In the genomic region with DNA sequence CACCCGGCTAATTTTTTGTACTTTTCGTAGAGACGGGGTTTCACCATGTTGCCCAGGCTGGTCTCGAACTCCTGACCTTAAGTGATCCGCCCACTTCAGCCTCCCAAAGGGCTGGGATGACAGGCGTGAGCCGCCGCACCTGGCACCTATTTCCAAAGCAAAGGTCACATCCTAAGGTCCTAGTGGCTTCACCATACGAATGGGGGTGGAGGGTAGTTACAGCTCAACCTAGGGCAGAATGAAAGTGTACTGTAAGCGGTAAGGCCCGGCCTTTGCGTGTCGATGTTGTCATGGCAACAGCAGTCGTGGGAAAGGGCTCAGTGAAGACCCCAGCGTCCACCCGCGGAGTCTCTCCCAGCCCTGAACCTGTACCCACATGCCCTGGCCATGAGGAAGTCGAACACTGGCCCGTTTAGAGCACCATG, we compare ENCODE assay signal across 2 cellular contexts.
TF ChIP-seq lines count a peak whose summit lies in the region.

No MANE protein-coding gene starts in this region.

TF ChIP-seq in GM12878, 131 proteins besides CTCF, POLR2A, EP300 and RAD21:
- peak; percentile 82 for TF ChIP-seq BMI1 (IDR thresholded peaks at IDR 0.05; ENCODE audit: borderline replicate concordance)
- no peak for TF ChIP-seq JUND (IDR thresholded peaks at IDR 0.05; ENCODE audit: low read depth, low read length)
- TF ChIP-seq, protein P1, sequence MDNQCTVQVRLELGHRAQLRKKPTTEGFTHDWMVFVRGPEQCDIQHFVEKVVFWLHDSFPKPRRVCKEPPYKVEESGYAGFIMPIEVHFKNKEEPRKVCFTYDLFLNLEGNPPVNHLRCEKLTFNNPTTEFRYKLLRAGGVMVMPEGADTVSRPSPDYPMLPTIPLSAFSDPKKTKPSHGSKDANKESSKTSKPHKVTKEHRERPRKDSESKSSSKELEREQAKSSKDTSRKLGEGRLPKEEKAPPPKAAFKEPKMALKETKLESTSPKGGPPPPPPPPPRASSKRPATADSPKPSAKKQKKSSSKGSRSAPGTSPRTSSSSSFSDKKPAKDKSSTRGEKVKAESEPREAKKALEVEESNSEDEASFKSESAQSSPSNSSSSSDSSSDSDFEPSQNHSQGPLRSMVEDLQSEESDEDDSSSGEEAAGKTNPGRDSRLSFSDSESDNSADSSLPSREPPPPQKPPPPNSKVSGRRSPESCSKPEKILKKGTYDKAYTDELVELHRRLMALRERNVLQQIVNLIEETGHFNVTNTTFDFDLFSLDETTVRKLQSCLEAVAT (IDR thresholded peaks at IDR 0.05): peak; percentile 92
- TF ChIP-seq, protein P2, sequence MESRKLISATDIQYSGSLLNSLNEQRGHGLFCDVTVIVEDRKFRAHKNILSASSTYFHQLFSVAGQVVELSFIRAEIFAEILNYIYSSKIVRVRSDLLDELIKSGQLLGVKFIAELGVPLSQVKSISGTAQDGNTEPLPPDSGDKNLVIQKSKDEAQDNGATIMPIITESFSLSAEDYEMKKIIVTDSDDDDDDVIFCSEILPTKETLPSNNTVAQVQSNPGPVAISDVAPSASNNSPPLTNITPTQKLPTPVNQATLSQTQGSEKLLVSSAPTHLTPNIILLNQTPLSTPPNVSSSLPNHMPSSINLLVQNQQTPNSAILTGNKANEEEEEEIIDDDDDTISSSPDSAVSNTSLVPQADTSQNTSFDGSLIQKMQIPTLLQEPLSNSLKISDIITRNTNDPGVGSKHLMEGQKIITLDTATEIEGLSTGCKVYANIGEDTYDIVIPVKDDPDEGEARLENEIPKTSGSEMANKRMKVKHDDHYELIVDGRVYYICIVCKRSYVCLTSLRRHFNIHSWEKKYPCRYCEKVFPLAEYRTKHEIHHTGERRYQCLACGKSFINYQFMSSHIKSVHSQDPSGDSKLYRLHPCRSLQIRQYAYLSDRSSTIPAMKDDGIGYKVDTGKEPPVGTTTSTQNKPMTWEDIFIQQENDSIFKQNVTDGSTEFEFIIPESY (IDR thresholded peaks at IDR 0.05): peak; percentile 72; the same call in 1 of the 2 replicates
TF ChIP-seq in GM12878: peak in this region for 3.

TF ChIP-seq in liver, 16 proteins besides CTCF, POLR2A, EP300 and RAD21:
- TF ChIP-seq FOXA2 (IDR thresholded peaks at IDR 0.05): no peak
- TF ChIP-seq SP1 (IDR thresholded peaks at IDR 0.05): peak; percentile 29
- peak in 1 of 2 donors; percentile 21 for TF ChIP-seq RXRA (IDR thresholded peaks at IDR 0.05)
- TF ChIP-seq HNF4A (conservative IDR thresholded peaks at IDR 0.05): peak in 1 of 2 donors; percentile 38
